Comparison of ENCODE assay signal across 12 cellular contexts in the genomic region with DNA sequence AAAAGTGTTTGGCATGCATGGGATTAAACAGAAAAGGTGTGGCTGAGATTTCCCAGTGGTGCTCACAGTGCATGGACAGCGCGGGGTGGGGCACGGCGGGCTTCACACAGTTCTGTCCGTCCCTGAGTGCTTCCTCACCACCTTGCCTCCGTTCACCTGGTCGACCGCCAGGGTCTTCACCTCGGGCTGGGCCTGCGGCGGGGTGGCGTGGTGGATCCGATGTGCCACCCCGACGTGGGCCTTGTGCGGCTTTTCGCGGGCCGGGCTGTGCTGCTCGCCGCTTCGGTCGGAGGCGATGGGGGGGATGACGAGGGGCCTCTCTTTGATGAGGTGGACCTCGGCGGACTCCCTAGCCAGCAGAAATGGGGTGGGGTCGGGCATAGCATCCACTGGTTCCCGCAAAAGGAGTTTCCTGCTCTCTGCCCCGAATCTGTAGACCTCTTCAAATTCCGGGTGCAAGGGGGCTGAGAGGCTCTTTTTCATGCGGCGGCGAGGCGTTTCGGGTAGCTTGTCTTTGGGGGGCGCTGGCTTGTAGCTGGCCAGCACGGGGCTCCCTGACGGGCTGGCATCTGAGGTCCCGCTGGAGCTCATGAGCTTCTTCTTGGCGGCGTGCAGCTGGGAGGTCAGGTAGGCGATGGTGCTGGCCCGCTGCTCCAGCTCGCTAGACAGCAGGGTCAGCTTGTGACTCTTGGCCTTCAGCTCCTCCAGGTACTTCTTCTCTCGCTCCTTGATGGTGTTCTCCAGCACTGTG. TPM values are rescaled to one million over a fixed set of nuclear protein-coding genes. Genes with fewer than 3 reads are reported as not detected.
DNase-seq lines count a peak whose midpoint lies in the region; ATAC-seq, FAIRE-seq and TF ChIP-seq lines count a peak whose summit lies in the region.
"Had no signal": no experiment of that assay in that cellular context is flagged by ENCODE, and none has a peak within 500 bp of the region (broad histone marks: within the 10 kb centered on the region; RNA-seq: fewer than 3 reads in every experiment).

No MANE protein-coding gene starts in this region.

- H3K4me3 Mint-ChIP-seq in activated CD4-positive, alpha-beta T cell treated with anti-CD3 and anti-CD28 coated beads for 36 hours: peak overlapping the region; percentile 59

- no peak for TF ChIP-seq EP300 in K562 (IDR thresholded peaks at IDR 0.05; ENCODE audit: low read length)

- ATAC-seq in activated CD4-positive, alpha-beta T cell treated with anti-CD3 and anti-CD28 coated beads for 36 hours: no peak
- no peak for ATAC-seq in K562
- ATAC-seq in GM19351 (IDR thresholded peaks at IDR 0.05; ENCODE audit: unreplicated experiment): no peak
- ATAC-seq in PC-3: no peak
- ATAC-seq: SK-N-SH treated with all-trans-retinoic acid at 6 μM for 48 hours had no signal

- no peak overlapping the region for H3K4me3 ChIP-seq in PC-9
- H3K4me3 ChIP-seq in K562: no peak overlapping the region
- H3K4me3 ChIP-seq in spleen: peak overlapping the region in 2 of 8 donors; percentile 10 to 41
- H3K4me3 ChIP-seq in PC-3 (ENCODE audit: low read length): no peak overlapping the region
- H3K4me3 ChIP-seq: testis had no signal

- H3K9me3 Mint-ChIP-seq in activated CD4-positive, alpha-beta T cell treated with anti-CD3 and anti-CD28 coated beads for 36 hours (ENCODE audit: low read depth): no peaks in the 10 kb centered on the region

- in situ Hi-C loops in K562 (cut with MboI): no loop called here

- no peaks in the 10 kb centered on the region for H3K27me3 Mint-ChIP-seq in activated CD4-positive, alpha-beta T cell treated with anti-CD3 and anti-CD28 coated beads for 36 hours

- H3K4me1 ChIP-seq in PC-9 (replicated peaks; ENCODE audit: insufficient read depth): no peaks in the 10 kb centered on the region
- H3K4me1 ChIP-seq in K562 (replicated peaks in 1 of 2; ENCODE audit: control insufficient read depth in 2 of 2, insufficient read depth in 2 of 2, low read length in 2 of 2): peaks cover 0 to 3% of the 10 kb centered on the region in 2 experiments; a peak in 4 of 5 replicates
- peaks cover 5 to 25% (median 16%) of the 10 kb centered on the region in 6 donors for H3K4me1 ChIP-seq in spleen
- H3K4me1 ChIP-seq in PC-3 (ENCODE audit: insufficient read depth, low read length): peaks cover 5% of the 10 kb centered on the region; the same call in 1 of the 2 replicates
- H3K4me1 ChIP-seq: testis had no signal

- H3K9ac ChIP-seq in K562 (ENCODE audit: insufficient read depth in 1 of 2, low read depth in 2 of 2, low read length in 2 of 2) (no peak overlapping the region), PC-3 (ENCODE audit: low read length) (no peak overlapping the region)

- peaks cover 26% of the 10 kb centered on the region for H3K4me1 Mint-ChIP-seq in activated CD4-positive, alpha-beta T cell treated with anti-CD3 and anti-CD28 coated beads for 36 hours

- no peak overlapping the region for H3K27ac ChIP-seq in PC-9
- no peak overlapping the region for H3K27ac ChIP-seq in K562 (ENCODE audit: extremely low read depth, low read depth, low read length)
- peak overlapping the region; percentile 10 to 81 (median 70) for H3K27ac ChIP-seq in spleen
- H3K27ac ChIP-seq in PC-3 (ENCODE audit: low read length): no peak overlapping the region
- H3K27ac ChIP-seq: testis had no signal

- no peaks in the 10 kb centered on the region for H3K9me1 ChIP-seq in K562 (ENCODE audit: control insufficient read depth, insufficient read depth, low read length)

- no peak for TF ChIP-seq POLR2A in K562 (conservative IDR thresholded peaks at IDR 0.05)
- TF ChIP-seq POLR2A in spleen (IDR thresholded peaks at IDR 0.05): no peak

- TSS peak; percentile 33 for BruUV-seq in PC-9 (replicated peaks; lab: Mats Ljungman, UMichigan)
- no TSS peak for BruUV-seq in K562 (replicated peaks; lab: Mats Ljungman, UMichigan)
- BruUV-seq in PC-3 (replicated peaks; lab: Mats Ljungman, UMichigan): no TSS peak

- H3K9me2 ChIP-seq in PC-9 (ENCODE audit: insufficient read depth) (no peaks in the 10 kb centered on the region), PC-3 (replicated peaks; ENCODE audit: low read length) (no peaks in the 10 kb centered on the region)

- H3K4me2 ChIP-seq in PC-9: no peak overlapping the region
- H3K4me2 ChIP-seq in K562 (ENCODE audit: insufficient read depth, low read length): no peak overlapping the region
- no peak overlapping the region for H3K4me2 ChIP-seq in PC-3 (ENCODE audit: low read length)

- H3F3A ChIP-seq in PC-9 (ENCODE audit: insufficient read depth, low read depth): no peaks in the 10 kb centered on the region
- no peaks in the 10 kb centered on the region for H3F3A ChIP-seq in PC-3 (ENCODE audit: low read length, unreplicated experiment)

- TF ChIP-seq RAD21 in K562 (CRISPR knock-in tag; conservative IDR thresholded peaks at IDR 0.05 in 1 of 2, IDR thresholded peaks at IDR 0.05 in 1 of 2): no peak

- H3K9me3 ChIP-seq in PC-9 (ENCODE audit: insufficient read depth, low read depth) (no peaks in the 10 kb centered on the region; the same call in 1 of the 2 replicates), K562 (replicated peaks; ENCODE audit: control insufficient read depth, insufficient read depth, low read depth, low read length) (no peaks in the 10 kb centered on the region; the same call in 1 of the 2 replicates), spleen (peaks cover 0 to 10% (median 7%) of the 10 kb centered on the region in 8 donors), PC-3 (ENCODE audit: low read length) (peaks cover 6% of the 10 kb centered on the region; the same call in 1 of the 2 replicates)
- H3K9me3 ChIP-seq: testis had no signal

- peaks cover 9% of the 10 kb centered on the region for H3K36me3 Mint-ChIP-seq in activated CD4-positive, alpha-beta T cell treated with anti-CD3 and anti-CD28 coated beads for 36 hours (ENCODE audit: low read depth)

- FAIRE-seq in K562 (lab: Jason Lieb, UNC) (no peak), D721Med (lab: Jason Lieb, UNC) (no peak)

- peak; percentile 17 for DNase-seq in activated CD4-positive, alpha-beta T cell treated with anti-CD3 and anti-CD28 coated beads for 36 hours
- DNase-seq in activated CD4-positive, alpha-beta T cell treated with anti-CD3 and anti-CD28 coated beads, Interleukin-2, amount 50 U/mL, for 4 hours: no peak
- DNase-seq in PC-9 (no peak), K562 (ENCODE audit: extremely low read depth in 1 of 4, low spot score in 3 of 4) (no peak), spleen (peak; percentile 74), D721Med (ENCODE audit: insufficient read length, low spot score) (no peak), PC-3 (no peak)
- DNase-seq: NCI-H187, NCI-H524, testis had no signal

- POLR2A ChIA-PET in activated CD4-positive, alpha-beta T cell treated with anti-CD3 and anti-CD28 coated beads for 36 hours (lab: Charles Lee): no interaction called here
- POLR2A ChIA-PET in PC-9 (lab: Charles Lee; ENCODE audit: unreplicated experiment) (no interaction called here), K562 (lab: Yijun Ruan, JAX) (interaction anchor here (0.8 kb wide), 1 partner anchor 27 kb away, joined by 3 read pairs; no protein-coding TSS in a partner anchor), PC-3 (lab: Charles Lee; ENCODE audit: unreplicated experiment) (no interaction called here)

- no peaks in the 10 kb centered on the region for H3K36me3 ChIP-seq in PC-9 (ENCODE audit: low read depth)
- H3K36me3 ChIP-seq in K562 (ENCODE audit: control insufficient read depth, insufficient read depth, low read length): no peaks in the 10 kb centered on the region
- H3K36me3 ChIP-seq in spleen: peaks cover 0 to 67% (median 24%) of the 10 kb centered on the region in 6 donors
- peaks cover 8% of the 10 kb centered on the region; the same call in 1 of the 2 replicates for H3K36me3 ChIP-seq in PC-3 (ENCODE audit: low read depth, low read length)

- no peak overlapping the region for H2AFZ ChIP-seq in PC-9
- no peak overlapping the region for H2AFZ ChIP-seq in K562 (ENCODE audit: low read depth, low read length)
- H2AFZ ChIP-seq in PC-3 (ENCODE audit: low read length): no peak overlapping the region

- peak overlapping the region; percentile 85 for H3K27ac Mint-ChIP-seq in activated CD4-positive, alpha-beta T cell treated with anti-CD3 and anti-CD28 coated beads for 36 hours

- intact Hi-C loops in activated CD4-positive, alpha-beta T cell treated with anti-CD3 and anti-CD28 coated beads for 36 hours (cut with DNase I, micrococcal nuclease): loop anchor here in 1 of 2 experiments (5.0 kb wide), 1 partner anchor 35 kb away; a partner anchor contains a TSS
- intact Hi-C loops in PC-9 (cut with micrococcal nuclease; ENCODE audit: unreplicated experiment) (no loop called here), K562 (cut with micrococcal nuclease) (no loop called here), spleen (cut with DNase I; ENCODE audit: low total_unique reads) (no loop called here), PC-3 (cut with micrococcal nuclease) (no loop called here)

- 49% methylated on average over 31 of the region's 46 CpGs for WGBS in K562 (ENCODE audit: insufficient coverage, low coverage, missing lambda C conversion rate)
- 91 to 96% (median 94%) methylated on average over 32 to 46 of the region's 46 CpGs for WGBS in spleen, 5 donors

- H4K20me1 ChIP-seq in PC-9 (ENCODE audit: insufficient read depth): no peaks in the 10 kb centered on the region
- H4K20me1 ChIP-seq in K562 (replicated peaks; ENCODE audit: control insufficient read depth, insufficient read depth, low read length): peaks cover 13% of the 10 kb centered on the region
- H4K20me1 ChIP-seq in PC-3 (ENCODE audit: low read length): no peaks in the 10 kb centered on the region

- CTCF ChIA-PET in activated CD4-positive, alpha-beta T cell treated with anti-CD3 and anti-CD28 coated beads for 36 hours (lab: Charles Lee): interaction anchor here (0.9 to 1.0 kb wide), 3 partner anchors 10 to 47 kb away, joined by 3 to 4 read pairs (median 3); no protein-coding TSS in a partner anchor
- CTCF ChIA-PET in PC-9 (lab: Charles Lee) (no interaction called here), K562 (lab: Yijun Ruan, JAX; ENCODE audit: low intra/inter-chr PET ratio) (no interaction called here), PC-3 (lab: Charles Lee) (no interaction called here)

- peaks cover 20% of the 10 kb centered on the region for H3K27me3 ChIP-seq in PC-9 (ENCODE audit: insufficient read depth, low read depth)
- peaks cover 46 to 85% of the 10 kb centered on the region in 2 experiments for H3K27me3 ChIP-seq in K562 (ENCODE audit: control insufficient read depth in 2 of 2, insufficient read depth in 2 of 2, low read length in 2 of 2)
- no peaks in the 10 kb centered on the region for H3K27me3 ChIP-seq in spleen (replicated peaks in 1 of 7)
- no peaks in the 10 kb centered on the region for H3K27me3 ChIP-seq in PC-3 (ENCODE audit: low read length)
- H3K27me3 ChIP-seq: testis had no signal

- H3K79me2 ChIP-seq in PC-9 (ENCODE audit: low read depth) (no peaks in the 10 kb centered on the region), K562 (ENCODE audit: control insufficient read depth, insufficient read depth, low read length) (no peaks in the 10 kb centered on the region), PC-3 (ENCODE audit: low read length) (no peaks in the 10 kb centered on the region)

- TF ChIP-seq CTCF in PC-9 (conservative IDR thresholded peaks at IDR 0.05) (no peak), K562 (IDR thresholded peaks at IDR 0.05 in 2 of 3, conservative IDR thresholded peaks at IDR 0.05 in 1 of 3; ENCODE audit: insufficient read depth in 2 of 3, low read depth in 1 of 3, low read length in 3 of 3) (no peak), spleen (IDR thresholded peaks at IDR 0.05 in 8 of 11, conservative IDR thresholded peaks at IDR 0.05 in 3 of 11) (no peak), D721Med (IDR thresholded peaks at IDR 0.05; ENCODE audit: insufficient read depth, missing control alignments) (no peak), PC-3 (conservative IDR thresholded peaks at IDR 0.05; ENCODE audit: low read depth, low read length) (no peak)

RNA-seq across cellular contexts. Expression of a gene that starts 35.5 kb away (rescaled TPM):
- total RNA-seq in activated CD4-positive, alpha-beta T cell treated with anti-CD3 and anti-CD28 coated beads for 36 hours: 10 to 100 TPM in 1 of 2 experiments, 1 to 10 TPM in 1; 8.7 to 11.0 TPM
- total RNA-seq in PC-9 (2021) (24.8 and 28.0 TPM in 2 replicates), K562 (2014; rRNA removed) (1.4 TPM in 2 replicates), K562 (2014; rRNA removed; fragmentation: Illumina TruSeq; extraction: Trizol) (1.3 and 1.7 TPM in 2 replicates), K562 (2015; rRNA removed; fragmentation: Illumina TruSeq; extraction: Trizol) (1.5 and 2.1 TPM in 2 replicates), K562 (2021) (4.0 and 5.9 TPM in 2 replicates), spleen (10 to 100 TPM; 18.9 to 36.7 (median 28.7) TPM), PC-3 (2014; rRNA removed) (9.6 and 9.7 TPM in 2 replicates)
- 5.4 and 7.1 TPM in 2 replicates for total RNA-seq in K562 (2011; cell fraction: chromatin; rRNA removed; ENCODE audit: low replicate concordance)
- total RNA-seq in K562 (2011; cell fraction: nucleolus; rRNA removed): 4.5 and 5.0 TPM in 2 replicates
- total RNA-seq in K562 (2011; cell fraction: nucleoplasm; rRNA removed): 4.6 and 7.2 TPM in 2 replicates
- polyA plus RNA-seq in K562 (2011; rRNA removed) (2.6 and 6.8 TPM in 2 replicates), K562 (2014; fragmentation: Illumina TruSeq; extraction: Trizol) (2.6 and 3.6 TPM in 2 replicates), K562 (2014; fragmentation: Nextera tagmentation; extraction: Ambion mirVana) (under 1 TPM; 0.27 to 0.30 TPM), K562 (2014; rRNA removed) (3.1 and 3.4 TPM in 2 replicates), spleen (10 to 100 TPM; 16.0 to 27.0 (median 20.7) TPM)
- polyA plus RNA-seq in K562 (2011; cell fraction: cytosol; rRNA removed): 2.4 and 6.8 TPM in 2 replicates
- polyA plus RNA-seq in K562 (2011; cell fraction: nucleus; rRNA removed): 6.6 and 11.3 TPM in 2 replicates
- polyA plus RNA-seq in K562 (2012): 4.0 and 11.0 TPM in 2 replicates
- 2.2 and 3.6 TPM in 2 replicates for polyA minus RNA-seq in K562 (2011; rRNA and poly(A)+ RNA removed)
- 2.2 and 5.6 TPM in 2 replicates for polyA minus RNA-seq in K562 (2011; cell fraction: cytosol; rRNA and poly(A)+ RNA removed)
- 3.8 and 8.9 TPM in 2 replicates for polyA minus RNA-seq in K562 (2011; cell fraction: nucleus; rRNA and poly(A)+ RNA removed)

RNA-seq across cellular contexts. Expression of a gene that starts 35.9 kb away (rescaled TPM):
- total RNA-seq in activated CD4-positive, alpha-beta T cell treated with anti-CD3 and anti-CD28 coated beads for 36 hours: 10 to 100 TPM; 46.4 to 48.3 TPM
- total RNA-seq in PC-9 (2021) (66.3 and 87.6 TPM in 2 replicates), K562 (2014; rRNA removed) (31.1 and 34.5 TPM in 2 replicates), K562 (2014; rRNA removed; fragmentation: Illumina TruSeq; extraction: Trizol) (69.9 and 73.6 TPM in 2 replicates), K562 (2015; rRNA removed; fragmentation: Illumina TruSeq; extraction: Trizol) (59.6 and 63.6 TPM in 2 replicates), K562 (2021) (75.5 and 82.5 TPM in 2 replicates), spleen (10 to 100 TPM; 36.7 to 53.4 (median 49.7) TPM), PC-3 (2014; rRNA removed) (80.8 and 86.9 TPM in 2 replicates)
- 30.4 and 40.8 TPM in 2 replicates for total RNA-seq in K562 (2011; cell fraction: chromatin; rRNA removed; ENCODE audit: low replicate concordance)
- total RNA-seq in K562 (2011; cell fraction: nucleolus; rRNA removed): 22.5 and 24.2 TPM in 2 replicates
- total RNA-seq in K562 (2011; cell fraction: nucleoplasm; rRNA removed): 37.6 and 62.4 TPM in 2 replicates
- polyA plus RNA-seq in K562 (2011; rRNA removed) (64.8 and 90.3 TPM in 2 replicates), K562 (2014; fragmentation: Illumina TruSeq; extraction: Trizol) (78.3 and 101 TPM in 2 replicates), K562 (2014; fragmentation: Nextera tagmentation; extraction: Ambion mirVana) (1 to 10 TPM; 3.3 to 6.3 TPM), K562 (2014; rRNA removed) (59.1 and 59.4 TPM in 2 replicates), spleen (10 to 100 TPM; 12.0 to 21.6 (median 13.9) TPM)
- 29.8 and 49.5 TPM in 2 replicates for polyA plus RNA-seq in K562 (2011; cell fraction: cytosol; rRNA removed)
- polyA plus RNA-seq in K562 (2011; cell fraction: nucleus; rRNA removed): 44.5 and 52.5 TPM in 2 replicates
- polyA plus RNA-seq in K562 (2012): 48.0 and 52.7 TPM in 2 replicates
- 46.6 and 47.8 TPM in 2 replicates for polyA minus RNA-seq in K562 (2011; rRNA and poly(A)+ RNA removed)
- 26.5 and 29.5 TPM in 2 replicates for polyA minus RNA-seq in K562 (2011; cell fraction: cytosol; rRNA and poly(A)+ RNA removed)
- polyA minus RNA-seq in K562 (2011; cell fraction: nucleus; rRNA and poly(A)+ RNA removed): 28.0 and 52.0 TPM in 2 replicates

Comparison
In these comparisons a context has a peak if more than half of its experiments do, and no peak if none do; other contexts are left out.
1. DNase-seq: peak in activated CD4-positive, alpha-beta T cell treated with anti-CD3 and anti-CD28 coated beads for 36 hours (single experiment) and spleen (single experiment); none in activated CD4-positive, alpha-beta T cell treated with anti-CD3 and anti-CD28 coated beads, Interleukin-2, amount 50 U/mL, for 4 hours (0 of 2), PC-9 (0 of 2), K562 (0 of 4), D721Med (single experiment) and PC-3 (single experiment).
2. H3K27ac ChIP-seq: peak in spleen (8 of 8); none in PC-9 (single experiment), K562 (single experiment) and PC-3 (single experiment).